In the genomic region with DNA sequence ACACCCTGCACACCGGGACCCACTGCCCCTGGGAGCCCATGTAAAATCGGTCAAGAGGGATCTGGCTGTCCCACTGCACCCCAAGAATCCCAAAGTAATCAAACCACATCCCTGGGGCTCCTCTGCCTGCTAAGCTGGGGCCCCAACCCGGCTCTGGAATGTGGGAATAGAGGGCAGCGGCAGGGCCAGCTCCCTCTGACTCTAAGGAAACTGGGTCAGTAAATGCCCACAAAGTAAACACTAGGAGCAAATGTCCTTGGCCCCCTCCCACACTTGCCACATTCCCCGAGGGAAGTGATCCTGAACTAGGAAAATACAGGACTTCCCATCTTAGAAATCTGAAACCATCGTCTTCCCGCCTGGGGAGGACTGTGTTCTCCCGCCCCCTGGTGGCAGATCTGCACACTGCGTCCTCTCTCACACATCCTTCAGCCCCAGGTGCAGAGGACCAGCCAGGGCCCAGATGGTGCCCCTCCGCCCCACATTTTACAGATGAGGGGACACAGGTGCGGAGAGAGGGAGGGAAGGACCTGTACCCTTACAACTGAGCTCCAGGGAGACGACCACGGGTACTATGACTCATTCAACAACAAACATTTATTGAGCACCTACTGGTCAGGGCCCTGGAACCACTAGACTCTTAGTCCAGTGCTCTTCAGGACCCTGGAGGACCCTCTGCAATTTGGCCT, we compare ENCODE assay signal across 8 cellular contexts. TPM values are rescaled to one million over a fixed set of nuclear protein-coding genes. Genes with fewer than 3 reads are reported as not detected.
DNase-seq lines count a peak whose midpoint lies in the region; ATAC-seq and TF ChIP-seq lines count a peak whose summit lies in the region.

No MANE protein-coding gene starts in this region.

- H3K36me3 Mint-ChIP-seq in T-helper 17 cell (ENCODE audit: low read depth), result peaks cover 2% of the 10 kb centered on the region

- intact Hi-C loops in sciatic nerve (cut with DNase I), result loop anchor here (2.0 kb wide), 1 partner anchor 65 kb away; no protein-coding TSS in a partner anchor

- no peak overlapping the region for H3K27ac Mint-ChIP-seq in T-helper 17 cell

- H3K4me1 Mint-ChIP-seq in T-helper 17 cell, result peaks cover 4% of the 10 kb centered on the region

- no peak for TF ChIP-seq POLR2A in GM18505 (IDR thresholded peaks at IDR 0.05; ENCODE audit: borderline replicate concordance, extremely low read depth, insufficient read depth, insufficient read length)

- no peak overlapping the region for H3K4me3 Mint-ChIP-seq in T-helper 17 cell

- no peaks in the 10 kb centered on the region for H3K9me3 ChIP-seq in T-helper 17 cell (ENCODE audit: control insufficient read depth, low read length, poor library complexity, severe bottlenecking)

- peak; percentile 21 for DNase-seq in GDM1 (lab: John Stamatoyannopoulos, UW)
- peak; percentile 66 for DNase-seq in NCI-H1105 treated with DMSO at 0.1 percent for 48 hours (lab: John Stamatoyannopoulos, UW)
- DNase-seq in T-helper 17 cell, result peak; percentile 53 to 68 (median 61)
- peak in 54 of 58 donors; percentile 20 to 87 (median 58) for DNase-seq in anterior cingulate cortex (lab: John Stamatoyannopoulos, UW)
- DNase-seq in hepatic stellate cell (ENCODE audit: low spot score), result peak; percentile 84
- DNase-seq in sciatic nerve (ENCODE audit: low spot score), result peak; percentile 91

- ATAC-seq in T-helper 17 cell (peak; percentile 85), sciatic nerve (peak; percentile 91), GM18505 (IDR thresholded peaks at IDR 0.05; ENCODE audit: unreplicated experiment) (no peak), GM18873 (IDR thresholded peaks at IDR 0.05; ENCODE audit: low FRiP score, unreplicated experiment) (no peak)

- no peaks in the 10 kb centered on the region for H3K27me3 Mint-ChIP-seq in T-helper 17 cell

RNA-seq across cellular contexts. Expression of a gene that starts 10.2 kb away (rescaled TPM):
- 1 to 10 TPM; 1.7 to 2.0 TPM for total RNA-seq in T-helper 17 cell
- 12.8 TPM for total RNA-seq in sciatic nerve

RNA-seq across cellular contexts. Expression of a gene that starts 11.3 kb away (rescaled TPM):
- not detected for total RNA-seq in T-helper 17 cell
- total RNA-seq in sciatic nerve, result 73.3 TPM

RNA-seq across cellular contexts. Expression of a gene that starts 15.0 kb away (rescaled TPM):
- total RNA-seq in T-helper 17 cell (1 to 10 TPM in 1 of 2 donors, under 1 TPM in 1; 0.63 to 1.4 TPM), sciatic nerve (78.2 TPM)

RNA-seq across cellular contexts. Expression of a gene that starts 34.5 kb away (rescaled TPM):
- 10 to 100 TPM; 23.1 to 28.9 TPM for total RNA-seq in T-helper 17 cell
- 34.6 TPM for total RNA-seq in sciatic nerve

RNA-seq across cellular contexts. Expression of a gene that starts 36.1 kb away (rescaled TPM):
- total RNA-seq in T-helper 17 cell (not detected), sciatic nerve (not detected)

Comparison
In these comparisons a context has a peak if more than half of its experiments do, and no peak if none do; other contexts are left out.
1. DNase-seq: peak in every context shown above with its lines; median percentile 91 in sciatic nerve; 84 in hepatic stellate cell; 66 in NCI-H1105 treated with DMSO at 0.1 percent for 48 hours; 61 in T-helper 17 cell; 58 in anterior cingulate cortex; 21 in GDM1.
2. ATAC-seq: peak in T-helper 17 cell (single experiment) and sciatic nerve (single experiment); none in GM18505 (single experiment) and GM18873 (single experiment).
3. RNA of a gene that starts 11.3 kb away (total RNA-seq): 73.3 TPM in sciatic nerve (single experiment); not detected in T-helper 17 cell; every median in the first group is over 10 times any median in the second.
4. RNA of a gene that starts 15.0 kb away (total RNA-seq): 78.2 TPM in sciatic nerve (single experiment); 0.63 to 1.4 TPM in T-helper 17 cell; every median in the first group is over 10 times any median in the second.